Comparison of ENCODE assay signal across 1 cellular context in the genomic region with DNA sequence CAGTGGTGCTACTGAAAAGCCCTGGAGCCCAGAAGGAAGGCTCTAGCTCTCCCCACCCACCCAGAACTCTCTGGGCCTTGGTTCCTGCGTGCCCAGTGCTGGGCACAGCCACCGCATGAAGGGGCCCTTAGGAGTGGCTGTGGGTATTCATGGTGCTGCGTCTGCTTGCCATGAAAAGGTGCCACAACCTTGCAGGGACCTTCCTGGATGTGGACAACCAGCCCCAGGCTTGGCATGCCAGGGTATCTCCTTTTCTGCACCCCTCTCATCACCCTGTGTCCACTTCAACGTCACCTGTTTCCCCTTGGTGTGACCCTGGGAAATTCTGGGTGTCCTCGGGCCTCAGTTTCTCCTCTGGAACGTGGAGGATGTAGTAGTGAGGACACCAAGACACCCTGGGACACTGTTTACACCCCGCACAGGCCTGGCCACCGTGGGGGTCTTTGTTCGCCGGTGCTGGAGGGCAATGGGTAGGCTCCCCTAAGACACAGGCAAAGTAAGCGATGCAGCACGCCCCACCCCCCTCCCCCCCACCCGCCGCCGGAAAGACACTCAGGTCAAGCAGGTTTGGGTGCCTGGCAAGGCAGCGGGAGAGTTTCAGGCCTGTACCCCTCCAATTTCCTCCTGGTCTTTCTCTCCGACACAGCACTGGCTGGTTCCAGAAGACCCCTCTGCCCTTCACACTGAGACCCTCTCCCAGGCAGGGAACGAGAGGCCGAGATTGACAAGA.
TF ChIP-seq lines count a peak whose summit lies in the region.

No MANE protein-coding gene starts in this region.

TF ChIP-seq in SK-N-SH, 30 proteins besides CTCF, POLR2A, EP300 and RAD21 (continued from another document):
- TF ChIP-seq, protein P1, sequence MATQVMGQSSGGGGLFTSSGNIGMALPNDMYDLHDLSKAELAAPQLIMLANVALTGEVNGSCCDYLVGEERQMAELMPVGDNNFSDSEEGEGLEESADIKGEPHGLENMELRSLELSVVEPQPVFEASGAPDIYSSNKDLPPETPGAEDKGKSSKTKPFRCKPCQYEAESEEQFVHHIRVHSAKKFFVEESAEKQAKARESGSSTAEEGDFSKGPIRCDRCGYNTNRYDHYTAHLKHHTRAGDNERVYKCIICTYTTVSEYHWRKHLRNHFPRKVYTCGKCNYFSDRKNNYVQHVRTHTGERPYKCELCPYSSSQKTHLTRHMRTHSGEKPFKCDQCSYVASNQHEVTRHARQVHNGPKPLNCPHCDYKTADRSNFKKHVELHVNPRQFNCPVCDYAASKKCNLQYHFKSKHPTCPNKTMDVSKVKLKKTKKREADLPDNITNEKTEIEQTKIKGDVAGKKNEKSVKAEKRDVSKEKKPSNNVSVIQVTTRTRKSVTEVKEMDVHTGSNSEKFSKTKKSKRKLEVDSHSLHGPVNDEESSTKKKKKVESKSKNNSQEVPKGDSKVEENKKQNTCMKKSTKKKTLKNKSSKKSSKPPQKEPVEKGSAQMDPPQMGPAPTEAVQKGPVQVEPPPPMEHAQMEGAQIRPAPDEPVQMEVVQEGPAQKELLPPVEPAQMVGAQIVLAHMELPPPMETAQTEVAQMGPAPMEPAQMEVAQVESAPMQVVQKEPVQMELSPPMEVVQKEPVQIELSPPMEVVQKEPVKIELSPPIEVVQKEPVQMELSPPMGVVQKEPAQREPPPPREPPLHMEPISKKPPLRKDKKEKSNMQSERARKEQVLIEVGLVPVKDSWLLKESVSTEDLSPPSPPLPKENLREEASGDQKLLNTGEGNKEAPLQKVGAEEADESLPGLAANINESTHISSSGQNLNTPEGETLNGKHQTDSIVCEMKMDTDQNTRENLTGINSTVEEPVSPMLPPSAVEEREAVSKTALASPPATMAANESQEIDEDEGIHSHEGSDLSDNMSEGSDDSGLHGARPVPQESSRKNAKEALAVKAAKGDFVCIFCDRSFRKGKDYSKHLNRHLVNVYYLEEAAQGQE (IDR thresholded peaks at IDR 0.05; ENCODE audit: low read depth, low read length): no peak
- TF ChIP-seq TEAD4 (IDR thresholded peaks at IDR 0.05; ENCODE audit: borderline replicate concordance, insufficient read depth) (no peak), POLR2AphosphoS5 (IDR thresholded peaks at IDR 0.05; ENCODE audit: low read depth, low read length) (no peak), CHD2 (IDR thresholded peaks at IDR 0.05; ENCODE audit: low read length, partially characterized antibody) (no peak), TCF12 (IDR thresholded peaks at IDR 0.05) (no peak), YY1 (IDR thresholded peaks at IDR 0.05; ENCODE audit: low read depth) (no peak)
- TF ChIP-seq, protein P2, sequence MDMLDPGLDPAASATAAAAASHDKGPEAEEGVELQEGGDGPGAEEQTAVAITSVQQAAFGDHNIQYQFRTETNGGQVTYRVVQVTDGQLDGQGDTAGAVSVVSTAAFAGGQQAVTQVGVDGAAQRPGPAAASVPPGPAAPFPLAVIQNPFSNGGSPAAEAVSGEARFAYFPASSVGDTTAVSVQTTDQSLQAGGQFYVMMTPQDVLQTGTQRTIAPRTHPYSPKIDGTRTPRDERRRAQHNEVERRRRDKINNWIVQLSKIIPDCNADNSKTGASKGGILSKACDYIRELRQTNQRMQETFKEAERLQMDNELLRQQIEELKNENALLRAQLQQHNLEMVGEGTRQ (IDR thresholded peaks at IDR 0.05; ENCODE audit: borderline replicate concordance, low read depth, low read length): no peak
- TF ChIP-seq, protein P3, sequence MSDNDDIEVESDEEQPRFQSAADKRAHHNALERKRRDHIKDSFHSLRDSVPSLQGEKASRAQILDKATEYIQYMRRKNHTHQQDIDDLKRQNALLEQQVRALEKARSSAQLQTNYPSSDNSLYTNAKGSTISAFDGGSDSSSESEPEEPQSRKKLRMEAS (IDR thresholded peaks at IDR 0.05; ENCODE audit: low read depth): no peak
